Comparison of ENCODE assay signal across 9 cellular contexts in the genomic region with DNA sequence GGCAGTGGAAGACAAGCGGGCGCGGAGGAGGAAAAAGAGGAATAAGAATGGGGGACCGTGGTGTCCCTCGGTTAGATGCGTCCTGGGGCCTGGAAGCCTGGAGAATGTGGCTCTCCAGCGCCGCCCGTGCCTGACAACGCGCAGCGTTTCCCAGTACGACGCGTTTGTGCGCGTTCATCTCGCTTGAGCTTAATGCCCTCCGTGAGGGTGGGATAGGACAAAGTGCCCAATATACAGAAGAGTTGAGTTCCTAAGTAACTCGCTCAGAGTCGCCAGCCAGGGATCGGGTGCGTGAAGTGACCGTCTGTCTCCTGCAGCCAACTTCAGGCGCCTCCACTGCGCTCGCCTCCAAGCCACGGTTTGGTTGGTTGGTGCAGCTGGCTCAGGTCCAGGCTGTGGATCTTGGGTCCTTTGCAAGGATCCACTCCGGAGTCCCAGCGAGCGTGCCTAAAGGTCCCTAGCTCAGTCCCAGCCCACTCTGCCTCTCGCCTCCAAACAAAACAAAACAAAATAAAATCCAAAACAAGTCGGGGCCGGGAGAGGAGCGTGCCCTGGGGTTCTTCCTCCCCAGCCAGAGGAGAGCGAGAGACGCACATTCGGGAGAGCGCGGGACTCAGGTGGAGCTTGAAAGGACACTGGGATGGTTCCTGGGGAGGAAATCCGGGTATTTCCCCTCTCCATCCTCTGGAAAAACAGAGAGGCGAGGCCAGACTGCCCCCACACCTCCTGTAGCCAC. TPM values are rescaled to one million over a fixed set of nuclear protein-coding genes. Genes with fewer than 3 reads are reported as not detected.
A peak's percentile ranks its signal among the peaks of the same experiment; 100 is the strongest.
DNase-seq lines count a peak whose midpoint lies in the region; ATAC-seq and TF ChIP-seq lines count a peak whose summit lies in the region.
"Had no signal": no experiment of that assay in that cellular context is flagged by ENCODE, and none has a peak within 500 bp of the region (broad histone marks: within the 10 kb centered on the region; RNA-seq: fewer than 3 reads in every experiment).

No MANE protein-coding gene starts in this region.

- H3K36me3 Mint-ChIP-seq in GM23338 (ENCODE audit: low read depth): no peaks in the 10 kb centered on the region; the same call in 2 of the 3 replicates
- peaks cover 5% of the 10 kb centered on the region for H3K36me3 Mint-ChIP-seq in activated naive CD4-positive, alpha-beta T cell treated with anti-CD3 and anti-CD28 coated beads, Interleukin-2, amount 10 ng/mL, durations not matched to agents 7 days and 5 days

- H3K79me2 ChIP-seq in GM23338 (replicated peaks; ENCODE audit: insufficient read depth): peaks cover 16% of the 10 kb centered on the region

- CTCF ChIA-PET in activated naive CD4-positive, alpha-beta T cell treated with anti-CD3 and anti-CD28 coated beads, Interleukin-2, amount 10 ng/mL, durations not matched to agents 7 days and 5 days (lab: Charles Lee): interaction anchor here (1.2 to 1.3 kb wide), 2 partner anchors 61 to 63 kb away, joined by 4 to 5 read pairs; no protein-coding TSS in a partner anchor

- no peak overlapping the region for H3K18ac ChIP-seq in mesenchymal stem cell (ENCODE audit: low read depth in 1 of 2, low read length in 2 of 2)

- H3K9me2 ChIP-seq in GM23338 (ENCODE audit: insufficient read depth): no peaks in the 10 kb centered on the region

- DNase-seq in CD1c-positive myeloid dendritic cell (ENCODE audit: extremely low spot score) (peak; percentile 44), GM23338 (ENCODE audit: low spot score) (peak; percentile 85), mesenchymal stem cell (peak; percentile 30), GOT3 (lab: John Stamatoyannopoulos, UW) (no peak), sciatic nerve (ENCODE audit: low spot score) (no peak), cerebellum (ENCODE audit: low spot score) (no peak), NCI-H2107 treated with DMSO at 0.1 percent for 48 hours (lab: John Stamatoyannopoulos, UW; ENCODE audit: unreplicated experiment) (no peak)
- peak; percentile 34 for DNase-seq in activated naive CD4-positive, alpha-beta T cell treated with anti-CD3 and anti-CD28 coated beads, Interleukin-2, amount 10 ng/mL, durations not matched to agents 7 days and 5 days

- no peak overlapping the region for H3K9ac ChIP-seq in mesenchymal stem cell (ENCODE audit: low read length)

- no peak overlapping the region for H3K27ac Mint-ChIP-seq in GM23338
- peak overlapping the region; percentile 29 for H3K27ac Mint-ChIP-seq in activated naive CD4-positive, alpha-beta T cell treated with anti-CD3 and anti-CD28 coated beads, Interleukin-2, amount 10 ng/mL, durations not matched to agents 7 days and 5 days

- peaks cover 79% of the 10 kb centered on the region for H3K27me3 Mint-ChIP-seq in GM23338 (ENCODE audit: insufficient read depth, low read depth, poor library complexity)
- H3K27me3 Mint-ChIP-seq in activated naive CD4-positive, alpha-beta T cell treated with anti-CD3 and anti-CD28 coated beads, Interleukin-2, amount 10 ng/mL, durations not matched to agents 7 days and 5 days: peaks cover 78% of the 10 kb centered on the region

- no peak overlapping the region for H2BK15ac ChIP-seq in mesenchymal stem cell (ENCODE audit: low read depth, poor library complexity, severe bottlenecking)

- no peak overlapping the region for H4K91ac ChIP-seq in mesenchymal stem cell (ENCODE audit: low read length)

- no peaks in the 10 kb centered on the region; the same call in 1 of the 3 replicates for H3K9me3 Mint-ChIP-seq in GM23338
- no peaks in the 10 kb centered on the region for H3K9me3 Mint-ChIP-seq in activated naive CD4-positive, alpha-beta T cell treated with anti-CD3 and anti-CD28 coated beads, Interleukin-2, amount 10 ng/mL, durations not matched to agents 7 days and 5 days

- peaks cover 28% of the 10 kb centered on the region for H3F3A ChIP-seq in GM23338 (replicated peaks; ENCODE audit: low read depth)

- peak; percentile 37 to 63 for TF ChIP-seq CTCF in GM23338 (conservative IDR thresholded peaks at IDR 0.05; ENCODE audit: low read depth in 2 of 2)

- H3K4me3 ChIP-seq in GM23338: peak overlapping the region; percentile 66
- H3K4me3 ChIP-seq in mesenchymal stem cell (ENCODE audit: insufficient read depth in 1 of 2, low read depth in 1 of 2, low read length in 2 of 2): no peak overlapping the region

- H4K20me1 ChIP-seq in GM23338 (replicated peaks; ENCODE audit: insufficient read depth): 0 out of 2 replicates have a peak, but pooled peaks cover 12% of the 10 kb centered on the region

- no peaks in the 10 kb centered on the region for H3K79me1 ChIP-seq in mesenchymal stem cell (replicated peaks; ENCODE audit: low read length, poor library complexity, severe bottlenecking)

- no peak overlapping the region for H2BK120ac ChIP-seq in mesenchymal stem cell (ENCODE audit: low read depth, low read length)

- H3K14ac ChIP-seq in mesenchymal stem cell (ENCODE audit: low read length in 2 of 2): no peak overlapping the region

- H4K8ac ChIP-seq in mesenchymal stem cell (ENCODE audit: low read length): no peak overlapping the region

- no peak overlapping the region for H3K27ac ChIP-seq in GM23338 (ENCODE audit: low read depth)
- H3K27ac ChIP-seq in mesenchymal stem cell (ENCODE audit: low read length, poor library complexity, severe bottlenecking): no peak overlapping the region

- no peak overlapping the region for H2BK5ac ChIP-seq in mesenchymal stem cell (ENCODE audit: low read depth, low read length, poor library complexity, severe bottlenecking)

- no peaks in the 10 kb centered on the region for H3K9me3 ChIP-seq in mesenchymal stem cell (ENCODE audit: control insufficient read depth, low read length)

- peaks cover 52% of the 10 kb centered on the region for H3K4me1 Mint-ChIP-seq in GM23338
- peaks cover 50% of the 10 kb centered on the region for H3K4me1 Mint-ChIP-seq in activated naive CD4-positive, alpha-beta T cell treated with anti-CD3 and anti-CD28 coated beads, Interleukin-2, amount 10 ng/mL, durations not matched to agents 7 days and 5 days

- no peaks in the 10 kb centered on the region for H3K36me3 ChIP-seq in GM23338 (ENCODE audit: insufficient read depth)
- H3K36me3 ChIP-seq in mesenchymal stem cell (ENCODE audit: control insufficient read depth in 1 of 2, insufficient read depth in 2 of 2, low read depth in 1 of 2, low read length in 2 of 2): no peaks in the 10 kb centered on the region

- H2AK5ac ChIP-seq in mesenchymal stem cell (ENCODE audit: low read length, severe bottlenecking): no peak overlapping the region

- peak overlapping the region; percentile 93 for H3K4me2 ChIP-seq in GM23338
- no peak overlapping the region for H3K4me2 ChIP-seq in mesenchymal stem cell (ENCODE audit: low read length, poor library complexity, severe bottlenecking)

- H3K27me3 ChIP-seq in GM23338 (ENCODE audit: insufficient read depth) (peaks cover 71% of the 10 kb centered on the region), mesenchymal stem cell (ENCODE audit: control insufficient read depth in 1 of 2, insufficient read depth in 1 of 2, low read length in 2 of 2) (peaks cover 66 to 72% of the 10 kb centered on the region in 2 experiments)

- H3K23ac ChIP-seq in mesenchymal stem cell (ENCODE audit: low read length in 2 of 2): no peak overlapping the region

- no peak overlapping the region for H3K4ac ChIP-seq in mesenchymal stem cell (ENCODE audit: low read depth in 1 of 2, low read length in 2 of 2)

- peak; percentile 19 for ATAC-seq in GM23338
- no peak for ATAC-seq in sciatic nerve

- 9% methylated on average over 40 of the region's 42 CpGs for WGBS in mesenchymal stem cell

- H3K4me1 ChIP-seq in GM23338 (ENCODE audit: insufficient read depth) (peaks cover 46% of the 10 kb centered on the region), mesenchymal stem cell (ENCODE audit: control insufficient read depth, insufficient read depth, low read depth, low read length) (peaks cover 42% of the 10 kb centered on the region)

- no peak overlapping the region for H2BK12ac ChIP-seq in mesenchymal stem cell (ENCODE audit: low read length in 2 of 2)

- intact Hi-C loops in sciatic nerve (cut with DNase I): no loop called here

- H2AFZ ChIP-seq in GM23338: peak overlapping the region; percentile 98
- no peak overlapping the region for H2AFZ ChIP-seq in mesenchymal stem cell (ENCODE audit: low read depth, low read length)

- H3K4me3 Mint-ChIP-seq in GM23338: peak overlapping the region; percentile 76
- peak overlapping the region; percentile 59 for H3K4me3 Mint-ChIP-seq in activated naive CD4-positive, alpha-beta T cell treated with anti-CD3 and anti-CD28 coated beads, Interleukin-2, amount 10 ng/mL, durations not matched to agents 7 days and 5 days

TF ChIP-seq in GM23338, 12 proteins besides CTCF, POLR2A, EP300 and RAD21:
- TF ChIP-seq ZNF331 (CRISPR knock-in tag; IDR thresholded peaks at IDR 0.05; ENCODE audit: low read depth) (no peak), EZH2 (IDR thresholded peaks at IDR 0.05; ENCODE audit: low read depth, unreplicated experiment) (peak; percentile 45)
TF ChIP-seq in GM23338: peak in this region for 1.

RNA-seq across cellular contexts. Expression of a gene that starts 1.0 kb away (rescaled TPM):
- total RNA-seq in GM23338 (2014; rRNA removed; shearing (Covaris generic)): 0.70 and 2.2 TPM in 2 replicates
- 0.50 and 0.80 TPM in 2 replicates for polyA plus RNA-seq in GM23338 (2016; fragmentation: Nextera tagmentation; extraction: Ambion mirVana)
- 0.12 TPM for polyA plus RNA-seq in mesenchymal stem cell (2013, experiment 1 of 2)
- polyA plus RNA-seq in mesenchymal stem cell (2013, experiment 2 of 2): 0.11 TPM
- total RNA-seq in sciatic nerve (not detected), cerebellum (not detected)
- total RNA-seq: LHCN-M2 had no signal

RNA-seq across cellular contexts. Expression of a gene that starts 3.2 kb away (rescaled TPM):
- 60.3 and 62.8 TPM in 2 replicates for total RNA-seq in GM23338 (2014; rRNA removed; shearing (Covaris generic))
- 30.7 and 34.2 TPM in 2 replicates for polyA plus RNA-seq in GM23338 (2016; fragmentation: Nextera tagmentation; extraction: Ambion mirVana)
- polyA plus RNA-seq in mesenchymal stem cell (2013, experiment 1 of 2): 56.0 TPM
- polyA plus RNA-seq in mesenchymal stem cell (2013, experiment 2 of 2): 57.0 TPM
- total RNA-seq in sciatic nerve (65.1 TPM), cerebellum (21.5 TPM)

RNA-seq across cellular contexts. Expression of a gene that starts 3.5 kb away (rescaled TPM):
- not detected in 2 replicates for total RNA-seq in GM23338 (2014; rRNA removed; shearing (Covaris generic))
- polyA plus RNA-seq in GM23338 (2016; fragmentation: Nextera tagmentation; extraction: Ambion mirVana): 0.47 and 0.82 TPM in 2 replicates
- 0.03 TPM for polyA plus RNA-seq in mesenchymal stem cell (2013, experiment 1 of 2)
- polyA plus RNA-seq in mesenchymal stem cell (2013, experiment 2 of 2): not detected
- not detected for total RNA-seq in sciatic nerve
- total RNA-seq in cerebellum: not detected
- total RNA-seq: LHCN-M2 had no signal

RNA-seq across cellular contexts. Expression of a gene that starts 28.1 kb away (rescaled TPM):
- total RNA-seq in GM23338 (2014; rRNA removed; shearing (Covaris generic)): 65.9 and 75.4 TPM in 2 replicates
- polyA plus RNA-seq in GM23338 (2016; fragmentation: Nextera tagmentation; extraction: Ambion mirVana): 77.4 and 77.5 TPM in 2 replicates
- polyA plus RNA-seq in mesenchymal stem cell (2013, experiment 1 of 2): 87.1 TPM
- polyA plus RNA-seq in mesenchymal stem cell (2013, experiment 2 of 2): 86.9 TPM
- 125 TPM for total RNA-seq in sciatic nerve
- 103 TPM for total RNA-seq in cerebellum

RNA-seq across cellular contexts. Expression of a gene that starts 48.4 kb away (rescaled TPM):
- total RNA-seq in GM23338 (2014; rRNA removed; shearing (Covaris generic)): 0.62 and 1.3 TPM in 2 replicates
- polyA plus RNA-seq in GM23338 (2016; fragmentation: Nextera tagmentation; extraction: Ambion mirVana): 0.47 and 0.59 TPM in 2 replicates
- polyA plus RNA-seq in mesenchymal stem cell (2013, experiment 1 of 2): not detected
- not detected for polyA plus RNA-seq in mesenchymal stem cell (2013, experiment 2 of 2)
- 1.2 TPM for total RNA-seq in sciatic nerve
- total RNA-seq in cerebellum: not detected
- total RNA-seq: LHCN-M2 had no signal

Comparison
In these comparisons a context has a peak if more than half of its experiments do, and no peak if none do; other contexts are left out.
1. DNase-seq: peak in CD1c-positive myeloid dendritic cell (single experiment), GM23338 (single experiment), activated naive CD4-positive, alpha-beta T cell treated with anti-CD3 and anti-CD28 coated beads, Interleukin-2, amount 10 ng/mL, durations not matched to agents 7 days and 5 days (single experiment) and mesenchymal stem cell (single experiment); none in GOT3 (single experiment), sciatic nerve (single experiment), cerebellum (single experiment) and NCI-H2107 treated with DMSO at 0.1 percent for 48 hours (single experiment).